ENCODE assay signal across 20 cellular contexts in genomic region chr10:4481192-4481591, GRCh38.
DNase-seq lines count a peak whose midpoint lies in the region; ATAC-seq, FAIRE-seq and TF ChIP-seq lines count a peak whose summit lies in the region.
"Had no signal": no experiment of that assay in that cellular context is flagged by ENCODE, and none has a peak within 500 bp of the region (broad histone marks: within the 10 kb centered on the region; RNA-seq: fewer than 3 reads in every experiment).

No MANE protein-coding gene starts in this region.

- no peak for TF ChIP-seq POLR2A in GM12878 (IDR thresholded peaks at IDR 0.05; ENCODE audit: low read depth, low read length)

- H3K4me2 ChIP-seq in GM12878 (ENCODE audit: control insufficient read depth, insufficient read depth): no peak overlapping the region
- H3K4me2 ChIP-seq: A549 had no signal

- no peak for TF ChIP-seq EP300 in GM12878 (IDR thresholded peaks at IDR 0.05; ENCODE audit: borderline replicate concordance in 1 of 2, control insufficient read depth in 1 of 2, low read depth in 2 of 2, low read length in 2 of 2)

- POLR2A ChIA-PET in GM12878 (lab: Charles Lee): no interaction called here

- ATAC-seq in activated CD4-positive, CD25-positive, alpha-beta regulatory T cell treated with anti-CD3 and anti-CD28 coated beads, Interleukin-2, amount 50 U/mL, for 24 hours: peak; percentile 61 to 73
- peak; percentile 61 for ATAC-seq in stimulated activated naive CD8-positive, alpha-beta T cell treated with anti-CD3 and anti-CD28 coated beads, Interleukin-15, Interleukin-2, amounts not matched to agents 100 U/mL and 50 U/mL, for 24 hours
- no peak for ATAC-seq in stimulated activated naive CD8-positive, alpha-beta T cell treated with anti-CD3 and anti-CD28 coated beads, Interleukin-15, amount 100 ng/mL, for 72 hours
- ATAC-seq in GM12878 (no peak), GM18873 (IDR thresholded peaks at IDR 0.05; ENCODE audit: low FRiP score, unreplicated experiment) (no peak)
- ATAC-seq: A549 had no signal

- H3K27ac ChIP-seq in GM12878 (ENCODE audit: control insufficient read depth, insufficient read depth): no peak overlapping the region
- H3K27ac ChIP-seq: 22Rv1, A549, C4-2B had no signal

- CTCF ChIA-PET in GM12878 (lab: Yijun Ruan, JAX): no interaction called here

- BruUV-seq in GM12878 (replicated peaks; lab: Mats Ljungman, UMichigan): no TSS peak

- in situ Hi-C loops in GM12878 (cut with MboI): no loop called here

- no peaks in the 10 kb centered on the region for H3K79me2 ChIP-seq in GM12878 (ENCODE audit: control insufficient read depth, insufficient read depth, low read length)

- H3K27ac Mint-ChIP-seq in stimulated activated naive CD8-positive, alpha-beta T cell treated with anti-CD3 and anti-CD28 coated beads, Interleukin-15, amount 100 ng/mL, for 72 hours: peak overlapping the region in 1 of 2 donors; percentile 17
- H3K27ac Mint-ChIP-seq: CD4-positive, alpha-beta T cell; H9 had no signal

- intact Hi-C loops in GM12878 (cut with micrococcal nuclease; ENCODE audit: unreplicated experiment): no loop called here

- SMC1A ChIA-PET in GM12878 (lab: Charles Lee; ENCODE audit: uncharacterized antibody, unreplicated experiment): no interaction called here

- no peak for DNase-seq in activated CD4-positive, CD25-positive, alpha-beta regulatory T cell treated with anti-CD3 and anti-CD28 coated beads, Interleukin-2, amount 50 U/mL, for 72 hours
- no peak for DNase-seq in stimulated activated naive CD8-positive, alpha-beta T cell treated with anti-CD3 and anti-CD28 coated beads, Interleukin-15, Interleukin-2, amounts not matched to agents 100 U/mL and 50 U/mL, for 24 hours
- DNase-seq in stimulated activated naive CD8-positive, alpha-beta T cell treated with anti-CD3 and anti-CD28 coated beads, Interleukin-15, amount 100 ng/mL, for 72 hours: no peak
- no peak for DNase-seq in GM12878 (ENCODE audit: low read depth, low spot score)
- no peak for DNase-seq in dedifferentiated amniotic fluid mesenchymal stem cell (ENCODE audit: extremely low spot score)
- DNase-seq: AML-193; Caco-2; CD4-positive, alpha-beta T cell; H9 had no signal

- no peaks in the 10 kb centered on the region for H3K4me1 ChIP-seq in GM12878 (ENCODE audit: control insufficient read depth, insufficient read depth, low read length)
- H3K4me1 ChIP-seq: A549, Caco-2 had no signal

- no peak overlapping the region for H3K9ac ChIP-seq in GM12878 (ENCODE audit: control insufficient read depth, insufficient read depth, low read length)

- H3K4me3 ChIP-seq in GM12878: no peak overlapping the region
- H3K4me3 ChIP-seq: A549 had no signal

- H3K4me1 Mint-ChIP-seq in stimulated activated naive CD8-positive, alpha-beta T cell treated with anti-CD3 and anti-CD28 coated beads, Interleukin-15, amount 100 ng/mL, for 72 hours: no peaks in the 10 kb centered on the region

- no peak overlapping the region for H3K4me3 Mint-ChIP-seq in stimulated activated naive CD8-positive, alpha-beta T cell treated with anti-CD3 and anti-CD28 coated beads, Interleukin-15, amount 100 ng/mL, for 72 hours
- H3K4me3 Mint-ChIP-seq: CD4-positive, alpha-beta T cell; H9 had no signal

- TF ChIP-seq CTCF in GM12878 (IDR thresholded peaks at IDR 0.05 in 2 of 3, conservative IDR thresholded peaks at IDR 0.05 in 1 of 3; ENCODE audit: control insufficient read depth in 2 of 3, extremely low read depth in 1 of 3, insufficient read depth in 1 of 3, low read depth in 3 of 3, low read length in 3 of 3): no peak

- RAD21 ChIA-PET in GM12878 (lab: Charles Lee; ENCODE audit: unreplicated experiment): interaction anchor here (0.6 kb wide), 1 partner anchor 600 kb away, joined by 3 read pairs; no protein-coding TSS in a partner anchor

- FAIRE-seq in GM12878 (lab: Jason Lieb, UNC): peak; percentile 70
- FAIRE-seq: A549, D721Med, G401.6, GM12892, GM18507, H1, HTR-8/SVneo had no signal

- TF ChIP-seq RAD21 in GM12878 (IDR thresholded peaks at IDR 0.05; ENCODE audit: insufficient read depth, low read depth, low read length): no peak

- H3K9me3 ChIP-seq in GM12878 (replicated peaks; ENCODE audit: control insufficient read depth, insufficient read depth, low read length): no peaks in the 10 kb centered on the region; the same call in 2 of the 3 replicates
- H3K9me3 ChIP-seq: Caco-2 had no signal

- H3K36me3 ChIP-seq in GM12878 (ENCODE audit: control insufficient read depth in 2 of 2, insufficient read depth in 2 of 2, low read length in 1 of 2): no peaks in the 10 kb centered on the region

- H3K27me3 Mint-ChIP-seq in stimulated activated naive CD8-positive, alpha-beta T cell treated with anti-CD3 and anti-CD28 coated beads, Interleukin-15, amount 100 ng/mL, for 72 hours: no peaks in the 10 kb centered on the region
- H3K27me3 Mint-ChIP-seq: CD4-positive, alpha-beta T cell had no signal

- H2AFZ ChIP-seq in GM12878 (ENCODE audit: control insufficient read depth, low read depth, low read length): no peak overlapping the region

- H4K20me1 ChIP-seq in GM12878 (ENCODE audit: control insufficient read depth, insufficient read depth): no peaks in the 10 kb centered on the region

- peaks cover 0 to 3% of the 10 kb centered on the region in 2 experiments; a peak in 2 of 4 replicates for H3K27me3 ChIP-seq in GM12878 (replicated peaks in 1 of 2; ENCODE audit: control insufficient read depth in 2 of 2, insufficient read depth in 2 of 2, low read length in 1 of 2)

- H3K9me3 Mint-ChIP-seq in stimulated activated naive CD8-positive, alpha-beta T cell treated with anti-CD3 and anti-CD28 coated beads, Interleukin-15, amount 100 ng/mL, for 72 hours: peaks cover 5 to 10% of the 10 kb centered on the region in 2 donors
- H3K9me3 Mint-ChIP-seq: CD4-positive, alpha-beta T cell; H9 had no signal

TF ChIP-seq in GM12878, 131 proteins besides CTCF, POLR2A, EP300 and RAD21:
- TF ChIP-seq ZZZ3 (IDR thresholded peaks at IDR 0.05; ENCODE audit: control insufficient read depth, insufficient read length, low read depth): no peak
- no peak for TF ChIP-seq POLR2AphosphoS5 (IDR thresholded peaks at IDR 0.05; ENCODE audit: low read length)
- no peak for TF ChIP-seq ZBED1 (IDR thresholded peaks at IDR 0.05; ENCODE audit: borderline replicate concordance)
- no peak for TF ChIP-seq SMARCA5 (IDR thresholded peaks at IDR 0.05)
- no peak for TF ChIP-seq BMI1 (IDR thresholded peaks at IDR 0.05; ENCODE audit: borderline replicate concordance)
- no peak for TF ChIP-seq TBL1XR1 (IDR thresholded peaks at IDR 0.05; ENCODE audit: low read depth, low read length)
- no peak for TF ChIP-seq LARP7 (IDR thresholded peaks at IDR 0.05)
- no peak for TF ChIP-seq CHD2 (IDR thresholded peaks at IDR 0.05; ENCODE audit: borderline replicate concordance, low read depth, low read length)
- TF ChIP-seq WRNIP1 (IDR thresholded peaks at IDR 0.05; ENCODE audit: borderline replicate concordance, low read depth, low read length): no peak
- TF ChIP-seq ZBTB4 (CRISPR knock-in tag; IDR thresholded peaks at IDR 0.05): no peak
- no peak for TF ChIP-seq E2F8 (IDR thresholded peaks at IDR 0.05; ENCODE audit: low read depth, partially characterized antibody)

Comparison
In these comparisons a context has a peak if more than half of its experiments do, and no peak if none do; other contexts are left out.
1. ATAC-seq: peak in activated CD4-positive, CD25-positive, alpha-beta regulatory T cell treated with anti-CD3 and anti-CD28 coated beads, Interleukin-2, amount 50 U/mL, for 24 hours (2 of 2) and stimulated activated naive CD8-positive, alpha-beta T cell treated with anti-CD3 and anti-CD28 coated beads, Interleukin-15, Interleukin-2, amounts not matched to agents 100 U/mL and 50 U/mL, for 24 hours (single experiment); none in stimulated activated naive CD8-positive, alpha-beta T cell treated with anti-CD3 and anti-CD28 coated beads, Interleukin-15, amount 100 ng/mL, for 72 hours (single experiment), GM12878 (single experiment) and GM18873 (single experiment).